In genomic region chr2:224682121-224682520, GRCh38 we compare ENCODE assay signal across 26 cellular contexts. TPM values are rescaled to one million over a fixed set of nuclear protein-coding genes. Genes with fewer than 3 reads are reported as not detected.
"Had no signal": no experiment of that assay in that cellular context is flagged by ENCODE, and none has a peak within 500 bp of the region (broad histone marks: within the 10 kb centered on the region; RNA-seq: fewer than 3 reads in every experiment).

No MANE protein-coding gene starts in this region.

- DNase-seq: activated CD4-positive, alpha-beta T cell treated with anti-CD3 and anti-CD28 coated beads for 1 hour; activated CD8-positive, alpha-beta memory T cell treated with anti-CD3 and anti-CD28 coated beads for 24 hours; activated CD8-positive, alpha-beta memory T cell treated with anti-CD3 and anti-CD28 coated beads, Interleukin-2, amount 50 U/mL, for 48 hours; activated effector memory CD4-positive, alpha-beta T cell treated with anti-CD3 and anti-CD28 coated beads, Interleukin-2, amount 50 U/mL, for 16 hours; activated naive CD4-positive, alpha-beta T cell treated with anti-CD3 and anti-CD28 coated beads, Interleukin-2, amount 50 U/mL, for 16 hours; activated T-cell treated with anti-CD3 and anti-CD28 coated beads, Interleukin-2, amount 50 U/mL, for 48 hours; effector CD8-positive, alpha-beta T cell; heart right ventricle; immature natural killer cell; kidney glomerular epithelial cell; left ventricle myocardium inferior; stimulated activated CD4-positive, alpha-beta T cell treated with anti-CD3 and anti-CD28 coated beads, Interleukin-2, amount 100 ng/mL, for 24 hours; stimulated activated naive CD8-positive, alpha-beta T cell treated with anti-CD3 and anti-CD28 coated beads, Interleukin-15, Interleukin-2, amounts not matched to agents 100 U/mL and 50 U/mL, for 24 hours; transverse colon; uterus; WERI-Rb-1 had no signal

- H3K27ac ChIP-seq: gastroesophageal sphincter, heart right ventricle, left ventricle myocardium inferior, prostate gland, right atrium auricular region, transverse colon, uterus, WERI-Rb-1 had no signal

- H3K27me3 ChIP-seq: gastroesophageal sphincter, right atrium auricular region, transverse colon, uterus had no signal

- H3K4me1 ChIP-seq: gastroesophageal sphincter, heart right ventricle, left ventricle myocardium inferior, prostate gland, right atrium auricular region, uterus had no signal

- H3K9me3 ChIP-seq: gastroesophageal sphincter, heart right ventricle, left ventricle myocardium inferior, prostate gland, right atrium auricular region, transverse colon, uterus had no signal

- H3K36me3 ChIP-seq: gastroesophageal sphincter, heart right ventricle, left ventricle myocardium inferior, prostate gland, right atrium auricular region, transverse colon, uterus, WERI-Rb-1 had no signal

- H3K4me3 ChIP-seq: gastroesophageal sphincter, heart right ventricle, left ventricle myocardium inferior, prostate gland, right atrium auricular region, transverse colon, uterus had no signal

RNA-seq across cellular contexts. Expression of gene CCDC195, which starts 34.0 kb away (rescaled TPM):
- total RNA-seq: astrocyte, cerebellum, esophagus mucosa, gastroesophageal sphincter, heart right ventricle, left ventricle myocardium inferior, omental fat pad, prostate gland, right atrium auricular region, skeletal muscle tissue, transverse colon, uterus had no signal
- polyA plus RNA-seq: adipose tissue, heart right ventricle, immature natural killer cell, neural cell had no signal
